Comparison of ENCODE assay signal across 1 cellular context in the genomic region with DNA sequence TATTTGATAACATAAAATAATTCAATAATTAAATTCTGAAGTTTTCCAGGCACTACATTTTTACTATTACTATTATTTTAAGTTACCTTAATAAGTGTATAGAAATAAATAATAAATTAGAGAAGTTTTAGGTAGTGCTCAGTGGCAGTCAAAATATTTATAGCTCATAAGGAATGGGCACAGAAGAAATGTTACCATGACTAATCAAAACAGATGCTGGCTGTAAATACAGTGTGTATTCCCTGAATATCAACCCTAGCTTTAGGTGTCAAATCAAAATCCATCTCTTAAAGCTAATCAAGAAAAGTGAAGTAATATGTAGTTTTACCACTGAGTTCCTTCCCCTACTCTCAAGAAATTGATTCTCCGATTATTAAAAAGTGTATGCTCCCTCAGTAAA.
TF ChIP-seq lines count a peak whose summit lies in the region.

No MANE protein-coding gene starts in this region.

TF ChIP-seq in GM23338, 12 proteins besides CTCF, POLR2A, EP300 and RAD21 (continued from another document):
- TF ChIP-seq, protein P1, sequence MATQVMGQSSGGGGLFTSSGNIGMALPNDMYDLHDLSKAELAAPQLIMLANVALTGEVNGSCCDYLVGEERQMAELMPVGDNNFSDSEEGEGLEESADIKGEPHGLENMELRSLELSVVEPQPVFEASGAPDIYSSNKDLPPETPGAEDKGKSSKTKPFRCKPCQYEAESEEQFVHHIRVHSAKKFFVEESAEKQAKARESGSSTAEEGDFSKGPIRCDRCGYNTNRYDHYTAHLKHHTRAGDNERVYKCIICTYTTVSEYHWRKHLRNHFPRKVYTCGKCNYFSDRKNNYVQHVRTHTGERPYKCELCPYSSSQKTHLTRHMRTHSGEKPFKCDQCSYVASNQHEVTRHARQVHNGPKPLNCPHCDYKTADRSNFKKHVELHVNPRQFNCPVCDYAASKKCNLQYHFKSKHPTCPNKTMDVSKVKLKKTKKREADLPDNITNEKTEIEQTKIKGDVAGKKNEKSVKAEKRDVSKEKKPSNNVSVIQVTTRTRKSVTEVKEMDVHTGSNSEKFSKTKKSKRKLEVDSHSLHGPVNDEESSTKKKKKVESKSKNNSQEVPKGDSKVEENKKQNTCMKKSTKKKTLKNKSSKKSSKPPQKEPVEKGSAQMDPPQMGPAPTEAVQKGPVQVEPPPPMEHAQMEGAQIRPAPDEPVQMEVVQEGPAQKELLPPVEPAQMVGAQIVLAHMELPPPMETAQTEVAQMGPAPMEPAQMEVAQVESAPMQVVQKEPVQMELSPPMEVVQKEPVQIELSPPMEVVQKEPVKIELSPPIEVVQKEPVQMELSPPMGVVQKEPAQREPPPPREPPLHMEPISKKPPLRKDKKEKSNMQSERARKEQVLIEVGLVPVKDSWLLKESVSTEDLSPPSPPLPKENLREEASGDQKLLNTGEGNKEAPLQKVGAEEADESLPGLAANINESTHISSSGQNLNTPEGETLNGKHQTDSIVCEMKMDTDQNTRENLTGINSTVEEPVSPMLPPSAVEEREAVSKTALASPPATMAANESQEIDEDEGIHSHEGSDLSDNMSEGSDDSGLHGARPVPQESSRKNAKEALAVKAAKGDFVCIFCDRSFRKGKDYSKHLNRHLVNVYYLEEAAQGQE (IDR thresholded peaks at IDR 0.05; ENCODE audit: unreplicated experiment): no peak
- TF ChIP-seq ZNF114 (CRISPR knock-in tag; IDR thresholded peaks at IDR 0.05): no peak
- no peak for TF ChIP-seq EZH2 (IDR thresholded peaks at IDR 0.05; ENCODE audit: low read depth, unreplicated experiment)
- no peak for TF ChIP-seq NANOG (IDR thresholded peaks at IDR 0.05; ENCODE audit: borderline replicate concordance)
- TF ChIP-seq EZH2phosphoT487 (IDR thresholded peaks at IDR 0.05; ENCODE audit: unreplicated experiment): no peak
- TF ChIP-seq, protein P2, sequence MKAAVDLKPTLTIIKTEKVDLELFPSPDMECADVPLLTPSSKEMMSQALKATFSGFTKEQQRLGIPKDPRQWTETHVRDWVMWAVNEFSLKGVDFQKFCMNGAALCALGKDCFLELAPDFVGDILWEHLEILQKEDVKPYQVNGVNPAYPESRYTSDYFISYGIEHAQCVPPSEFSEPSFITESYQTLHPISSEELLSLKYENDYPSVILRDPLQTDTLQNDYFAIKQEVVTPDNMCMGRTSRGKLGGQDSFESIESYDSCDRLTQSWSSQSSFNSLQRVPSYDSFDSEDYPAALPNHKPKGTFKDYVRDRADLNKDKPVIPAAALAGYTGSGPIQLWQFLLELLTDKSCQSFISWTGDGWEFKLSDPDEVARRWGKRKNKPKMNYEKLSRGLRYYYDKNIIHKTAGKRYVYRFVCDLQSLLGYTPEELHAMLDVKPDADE (IDR thresholded peaks at IDR 0.05): no peak
- no peak for TF ChIP-seq ZNF331 (CRISPR knock-in tag; IDR thresholded peaks at IDR 0.05; ENCODE audit: low read depth)
